Comparison of ENCODE assay signal across 8 cellular contexts in genomic region chr3:152298393-152299242, GRCh38. TPM values are rescaled to one million over a fixed set of nuclear protein-coding genes. Genes with fewer than 3 reads are reported as not detected.
DNase-seq lines count a peak whose midpoint lies in the region; ATAC-seq and TF ChIP-seq lines count a peak whose summit lies in the region.

No MANE protein-coding gene starts in this region.

- H3K4me3 ChIP-seq in A673 (ENCODE audit: low read depth, low read length, poor library complexity, severe bottlenecking) (peak overlapping the region; percentile 50), mesodermal cell (ENCODE audit: extremely low read depth, insufficient read depth, low read length, poor library complexity, severe bottlenecking) (no peak overlapping the region)
- peak overlapping the region; percentile 21 for H3K4me3 ChIP-seq in effector memory CD4-positive, alpha-beta T cell (ENCODE audit: insufficient read depth, low read depth, low read length, poor library complexity, severe bottlenecking)

- H3K36me3 ChIP-seq in A673 (ENCODE audit: insufficient read depth, low read length, poor library complexity, severe bottlenecking) (peaks cover 7% of the 10 kb centered on the region), mesodermal cell (ENCODE audit: control insufficient read depth, insufficient read depth, low read length) (peaks cover 21% of the 10 kb centered on the region)
- H3K36me3 ChIP-seq in effector memory CD4-positive, alpha-beta T cell (ENCODE audit: control insufficient read depth, insufficient read depth, low read length) = peaks cover 16% of the 10 kb centered on the region

- no TSS peak for BruUV-seq in A673 (replicated peaks; lab: Mats Ljungman, UMichigan)

- CTCF ChIA-PET in A673 (lab: Charles Lee) = no interaction called here

- TF ChIP-seq CTCF in A673 (conservative IDR thresholded peaks at IDR 0.05; ENCODE audit: low read depth, low read length) = no peak

- DNase-seq in A673 (ENCODE audit: low spot score) (peak; percentile 95), NCI-H2171 (lab: John Stamatoyannopoulos, UW) (peak; percentile 82), stromal cell of bone marrow (ENCODE audit: low read depth) (peak; percentile 90)
- DNase-seq in activated CD4-positive, CD25-positive, alpha-beta regulatory T cell treated with anti-CD3 and anti-CD28 coated beads, Interleukin-2, amount 50 U/mL, for 16 hours (ENCODE audit: low read depth, low spot score) = peak; percentile 39
- DNase-seq in effector memory CD4-positive, alpha-beta T cell = peak; percentile 27 to 55 (median 31)

- H3K27ac ChIP-seq in A673 (ENCODE audit: low read depth, low read length, poor library complexity, severe bottlenecking) (peak overlapping the region; percentile 95), mesodermal cell (ENCODE audit: low read depth, low read length, severe bottlenecking) (peak overlapping the region; percentile 31)
- H3K27ac ChIP-seq in effector memory CD4-positive, alpha-beta T cell (ENCODE audit: insufficient read depth, low read length, poor library complexity, severe bottlenecking) = peak overlapping the region; percentile 68

- intact Hi-C loops in A673 (cut with micrococcal nuclease; ENCODE audit: unreplicated experiment) = no loop called here

- peaks cover 44% of the 10 kb centered on the region for H3K4me1 ChIP-seq in A673 (ENCODE audit: insufficient read depth, low read length, poor library complexity, severe bottlenecking)
- peaks cover 69% of the 10 kb centered on the region for H3K4me1 ChIP-seq in effector memory CD4-positive, alpha-beta T cell (ENCODE audit: control insufficient read depth, insufficient read depth, low read length, poor library complexity, severe bottlenecking)
- peaks cover 15% of the 10 kb centered on the region for H3K4me1 ChIP-seq in mesodermal cell (ENCODE audit: control insufficient read depth, insufficient read depth, low read length, poor library complexity, severe bottlenecking)

- 71 to 87% methylated on average over 11 to 12 of the region's 14 CpGs for WGBS in mesodermal cell (ENCODE audit: insufficient coverage in 2 of 2), 2 experiments

- H3K27me3 ChIP-seq in A673 (replicated peaks; ENCODE audit: insufficient read depth, low read depth, low read length, poor library complexity) = no peaks in the 10 kb centered on the region
- no peaks in the 10 kb centered on the region for H3K27me3 ChIP-seq in effector memory CD4-positive, alpha-beta T cell (replicated peaks; ENCODE audit: control insufficient read depth, insufficient read depth, low read length, poor library complexity, severe bottlenecking)

- ATAC-seq in GM18498 (IDR thresholded peaks at IDR 0.05; ENCODE audit: unreplicated experiment) (peak; percentile 66), HG03025 (IDR thresholded peaks at IDR 0.05; ENCODE audit: low FRiP score, unreplicated experiment) (peak; percentile 59)

- H3K9me3 ChIP-seq in A673 (ENCODE audit: low read depth, low read length, poor library complexity, severe bottlenecking) (no peaks in the 10 kb centered on the region), mesodermal cell (ENCODE audit: control insufficient read depth, low read length) (no peaks in the 10 kb centered on the region)
- no peaks in the 10 kb centered on the region for H3K9me3 ChIP-seq in effector memory CD4-positive, alpha-beta T cell (ENCODE audit: control insufficient read depth, low read length)

- POLR2A ChIA-PET in A673 (lab: Charles Lee; ENCODE audit: low non-redundant PET) = no interaction called here

RNA-seq across cellular contexts. Expression of gene MBNL1, which starts 29.9 kb away (rescaled TPM):
- 99.6 and 117 TPM in 2 replicates for total RNA-seq in A673 (2021)
- polyA plus RNA-seq in mesodermal cell (2013, experiment 1 of 2) = 32.9 TPM
- polyA plus RNA-seq in mesodermal cell (2013, experiment 2 of 2) = 28.3 TPM

Comparison
In these comparisons a context has a peak if more than half of its experiments do, and no peak if none do; other contexts are left out.
1. DNase-seq: peak in every context shown above with its lines; median percentile 95 in A673; 90 in stromal cell of bone marrow; 82 in NCI-H2171; 39 in activated CD4-positive, CD25-positive, alpha-beta regulatory T cell treated with anti-CD3 and anti-CD28 coated beads, Interleukin-2, amount 50 U/mL, for 16 hours; 31 in effector memory CD4-positive, alpha-beta T cell.
2. H3K27ac ChIP-seq: peak in every context shown above with its lines; median percentile 95 in A673; 68 in effector memory CD4-positive, alpha-beta T cell; 31 in mesodermal cell.